In the genomic region with DNA sequence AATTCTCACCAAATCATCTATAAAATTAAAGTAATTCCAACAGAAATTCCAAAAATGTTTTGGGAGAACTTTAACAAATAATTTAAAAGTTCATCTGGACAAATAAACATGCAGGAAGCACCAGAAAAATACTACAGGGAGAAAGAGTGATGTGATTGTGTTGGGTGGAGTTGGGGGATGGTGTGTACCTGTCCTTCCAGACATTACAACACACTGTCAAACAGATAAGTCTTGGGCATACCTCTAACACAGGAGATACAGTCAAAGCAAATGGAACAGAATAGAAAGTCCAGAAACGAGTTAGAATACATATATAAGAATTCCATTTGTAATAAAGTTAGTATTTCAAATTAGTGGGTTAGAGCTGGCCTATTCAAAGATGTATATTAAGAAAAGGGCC, we compare ENCODE assay signal across 24 cellular contexts.
"Had no signal": no experiment of that assay in that cellular context is flagged by ENCODE, and none has a peak within 500 bp of the region (broad histone marks: within the 10 kb centered on the region; RNA-seq: fewer than 3 reads in every experiment).

No MANE protein-coding gene starts in this region.

- H3K36me3 Mint-ChIP-seq: brain; stimulated activated effector memory CD8-positive, alpha-beta T cell treated with anti-CD3 and anti-CD28 coated beads, Interleukin-12 subunit alpha, Interleukin-12 subunit beta, amount 100 ng/mL, for 72 hours had no signal

- H3K27ac ChIP-seq: gastrocnemius medialis, neutrophil, right lobe of liver, tibial nerve had no signal

- H3K4me3 ChIP-seq: esophagus muscularis mucosa, gastrocnemius medialis, right lobe of liver, skin epidermis, suprapubic skin, tibial nerve had no signal

- H3K36me3 ChIP-seq: esophagus muscularis mucosa, gastrocnemius medialis, neutrophil, right lobe of liver, suprapubic skin, tibial nerve had no signal

- DNase-seq: activated CD4-positive, alpha-beta memory T cell treated with anti-CD3 and anti-CD28 coated beads for 36 hours; activated CD4-positive, alpha-beta T cell treated with anti-CD3 and anti-CD28 coated beads for 4 hours; activated CD4-positive, CD25-positive, alpha-beta regulatory T cell; activated gamma-delta T cell; aorta; caudate nucleus; effector CD8-positive, alpha-beta T cell; gastrocnemius medialis; hypothalamus; right lobe of liver; stimulated activated CD4-positive, alpha-beta T cell treated with anti-CD3 and anti-CD28 coated beads, Interleukin-2, amount 100 ng/mL, for 24 hours; stimulated activated naive CD8-positive, alpha-beta T cell treated with anti-CD3 and anti-CD28 coated beads, Interleukin-15, amount 100 ng/mL, for 72 hours; T1000 had no signal

- H3K9me3 Mint-ChIP-seq: activated CD4-positive, alpha-beta memory T cell treated with anti-CD3 and anti-CD28 coated beads for 36 hours; activated naive CD4-positive, alpha-beta T cell treated with anti-CD3 and anti-CD28 coated beads, Interleukin-2, amount 50 U/mL, for 24 hours; nephron; stimulated activated effector memory CD8-positive, alpha-beta T cell treated with anti-CD3 and anti-CD28 coated beads, Interleukin-12 subunit alpha, Interleukin-12 subunit beta, amount 100 ng/mL, for 72 hours; stimulated activated naive CD8-positive, alpha-beta T cell treated with anti-CD3 and anti-CD28 coated beads, Interleukin-15, amount 100 ng/mL, for 72 hours; T-helper 1 cell treated with Interleukin-12 subunit alpha and Interleukin-12 subunit beta and Interleukin-4 antibody, amounts not matched to agents 30 μg/mL and 1 μg/mL, for 36 hours had no signal

- H3K27ac Mint-ChIP-seq: activated CD4-positive, alpha-beta memory T cell treated with anti-CD3 and anti-CD28 coated beads for 36 hours; activated naive CD4-positive, alpha-beta T cell treated with anti-CD3 and anti-CD28 coated beads, Interleukin-2, amount 50 U/mL, for 24 hours; memory B cell; nephron; T-helper 1 cell treated with Interleukin-12 subunit alpha and Interleukin-12 subunit beta and Interleukin-4 antibody, amounts not matched to agents 30 μg/mL and 1 μg/mL, for 36 hours had no signal

- ATAC-seq: gastrocnemius medialis; stimulated activated effector memory CD8-positive, alpha-beta T cell treated with anti-CD3 and anti-CD28 coated beads, Interleukin-12 subunit alpha, Interleukin-12 subunit beta, amount 100 ng/mL, for 72 hours; stimulated activated naive CD8-positive, alpha-beta T cell treated with anti-CD3 and anti-CD28 coated beads, Interleukin-15, amount 100 ng/mL, for 72 hours had no signal

- H3K9me3 ChIP-seq: esophagus muscularis mucosa, gastrocnemius medialis, neutrophil, right lobe of liver, suprapubic skin, tibial nerve had no signal

- H3K27me3 ChIP-seq: esophagus muscularis mucosa, gastrocnemius medialis, neutrophil, right lobe of liver, suprapubic skin, tibial nerve had no signal
